Comparison of ENCODE assay signal across 33 cellular contexts in the genomic region with DNA sequence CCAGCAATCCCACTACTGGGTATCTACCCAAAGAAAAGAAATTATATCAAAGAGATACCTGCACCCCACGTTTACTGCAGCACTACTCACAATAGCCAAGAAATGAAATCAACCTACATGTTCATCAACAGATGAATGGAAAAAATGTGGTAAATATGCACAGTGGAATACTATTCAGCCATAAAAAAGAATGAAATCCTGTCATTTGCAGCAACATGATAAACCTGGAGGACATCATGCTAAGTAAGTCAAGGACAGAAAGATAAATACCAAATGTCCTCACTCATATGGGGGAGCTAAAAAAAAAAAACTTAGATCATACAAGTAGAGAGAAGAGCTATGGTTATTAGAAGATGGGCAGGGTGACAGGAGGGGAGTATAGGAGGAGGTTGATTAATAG.
"Had no signal": no experiment of that assay in that cellular context is flagged by ENCODE, and none has a peak within 500 bp of the region (broad histone marks: within the 10 kb centered on the region; RNA-seq: fewer than 3 reads in every experiment).

No MANE protein-coding gene starts in this region.

- H3K9me3 ChIP-seq: MG63, SJCRH30 had no signal

- ATAC-seq: Panc1, Right ventricle myocardium inferior, SK-N-SH treated with all-trans-retinoic acid at 6 μM for 48 hours had no signal

- H3K27ac ChIP-seq: KMS-11, PC-9, RWPE1, SJCRH30, SK-N-MC had no signal

- H3K4me3 ChIP-seq: MG63, PC-9, SJCRH30, SK-N-MC had no signal

- H3K4me1 ChIP-seq: SJCRH30 had no signal

- DNase-seq: Kasumi-1, MG63, NCI-H1048, NCI-H1092 treated with DMSO at 0.1 percent for 48 hours, NCI-H1105 treated with DMSO at 0.1 percent for 48 hours, NCI-H1417, NCI-H1436, NCI-H146, NCI-H1694, NCI-H187, NCI-H1930, NCI-H2029 treated with DMSO at 0.1 percent for 48 hours, NCI-H2081 treated with DMSO at 0.1 percent for 48 hours, NCI-H2107, NCI-H2171, NCI-H226, NCI-H446 treated with DMSO at 0.1 percent for 48 hours, NCI-H510A, NCI-H524, NCI-H526, NCI-H69, NCI-H748 treated with DMSO at 0.1 percent for 48 hours, NCI-H82, PC-9, SHP77, SIG-M5, SJCRH30 had no signal
